ENCODE assay signal across 25 cellular contexts in genomic region chr21:26164311-26164710, GRCh38. TPM values are rescaled to one million over a fixed set of nuclear protein-coding genes. Genes with fewer than 3 reads are reported as not detected.
DNase-seq lines count a peak whose midpoint lies in the region; ATAC-seq, FAIRE-seq and TF ChIP-seq lines count a peak whose summit lies in the region.
"Had no signal": no experiment of that assay in that cellular context is flagged by ENCODE, and none has a peak within 500 bp of the region (broad histone marks: within the 10 kb centered on the region; RNA-seq: fewer than 3 reads in every experiment).

No MANE protein-coding gene starts in this region.

- 7% methylated on average over 2 of the region's 2 CpGs for WGBS in A549 (ENCODE audit: missing lambda C conversion rate)

- peak overlapping the region in 1 of 2 experiments; percentile 47; a peak in 3 of 6 replicates for H3K27ac ChIP-seq in A549
- H3K27ac ChIP-seq in VCaP: peak overlapping the region; percentile 98
- H3K27ac ChIP-seq: BLaER1, PC-9 had no signal

- no peak for TF ChIP-seq EP300 in A549 (IDR thresholded peaks at IDR 0.05)

- TF ChIP-seq CTCF in A549 (IDR thresholded peaks at IDR 0.05) (no peak), VCaP (conservative IDR thresholded peaks at IDR 0.05) (no peak), nephron (IDR thresholded peaks at IDR 0.05; ENCODE audit: unreplicated experiment in 3 of 3) (no peak), omental fat pad (IDR thresholded peaks at IDR 0.05) (no peak)

- peaks cover 14% of the 10 kb centered on the region for H3K36me3 Mint-ChIP-seq in nephron (ENCODE audit: low read depth)

- no peaks in the 10 kb centered on the region for H3K9me3 Mint-ChIP-seq in nephron
- H3K9me3 Mint-ChIP-seq: CD4-positive, alpha-beta T cell had no signal

- peak overlapping the region; percentile 65 for H3K4me2 ChIP-seq in A549
- H3K4me2 ChIP-seq: BLaER1, PC-9 had no signal

- no peak for DNase-seq in A549 (ENCODE audit: low read depth in 1 of 2, low spot score in 1 of 2)
- DNase-seq in activated T-cell treated with anti-CD3 and anti-CD28 coated beads, Interleukin-2, amount 50 U/mL, for 48 hours: no peak
- no peak for DNase-seq in epidermal melanocyte (ENCODE audit: insufficient read length, low spot score)
- no peak for DNase-seq in omental fat pad (ENCODE audit: low spot score)
- DNase-seq: 8988T; CD4-positive, alpha-beta T cell; EL; GDM1; H7; IMR-90; KG1; MG63; NCI-H2029; NCI-H446 treated with DMSO at 0.1 percent for 48 hours; NCI-H526; NCI-H82; PC-9; Right ventricle myocardium superior; RPMI8226 had no signal

- POLR2A ChIA-PET in A549 (lab: Yijun Ruan, JAX): no interaction called here

- no peak for ATAC-seq in A549
- ATAC-seq in omental fat pad (ENCODE audit: low FRiP score): no peak
- ATAC-seq in HG02759 (IDR thresholded peaks at IDR 0.05; ENCODE audit: unreplicated experiment): no peak

- peak overlapping the region in 2 of 3 experiments; percentile 8 to 17 for H3K4me3 Mint-ChIP-seq in nephron
- H3K4me3 Mint-ChIP-seq: CD4-positive, alpha-beta T cell had no signal

- peak overlapping the region; percentile 78 to 88 (median 79) for H3K27ac Mint-ChIP-seq in nephron
- H3K27ac Mint-ChIP-seq: CD4-positive, alpha-beta T cell had no signal

- TF ChIP-seq RAD21 in A549 (conservative IDR thresholded peaks at IDR 0.05 in 1 of 2, IDR thresholded peaks at IDR 0.05 in 1 of 2): no peak

- H3K27me3 Mint-ChIP-seq in nephron (ENCODE audit: low read depth): no peaks in the 10 kb centered on the region
- H3K27me3 Mint-ChIP-seq: CD4-positive, alpha-beta T cell had no signal

- peaks cover 70% of the 10 kb centered on the region for H3K4me1 ChIP-seq in A549

- no peaks in the 10 kb centered on the region for H3K9me3 ChIP-seq in A549
- H3K9me3 ChIP-seq: BLaER1, MG63 had no signal

- peaks cover 48% of the 10 kb centered on the region for H3K4me1 Mint-ChIP-seq in nephron

- CTCF ChIA-PET in A549 (lab: Yijun Ruan, JAX): interaction anchor here (0.7 to 1.2 kb wide), 2 partner anchors 15 to 201 kb away, joined by 3 read pairs; no protein-coding TSS in a partner anchor

- H3K4me3 ChIP-seq in A549: no peak overlapping the region
- H3K4me3 ChIP-seq: BLaER1, MG63, PC-9 had no signal

- no peak for FAIRE-seq in A549 (lab: Jason Lieb, UNC)
- peak; percentile 45 for FAIRE-seq in islet of Langerhans (lab: Jason Lieb, UNC)
- FAIRE-seq: GM12891 had no signal

- no peak for TF ChIP-seq POLR2A in A549 (IDR thresholded peaks at IDR 0.05; ENCODE audit: low read length)

TF ChIP-seq in A549, 52 proteins besides CTCF, POLR2A, EP300 and RAD21:
- TF ChIP-seq CEBPB (IDR thresholded peaks at IDR 0.05): no peak
- TF ChIP-seq KDM5A (IDR thresholded peaks at IDR 0.05): no peak
- TF ChIP-seq CHD4 (IDR thresholded peaks at IDR 0.05; ENCODE audit: borderline replicate concordance): no peak
- no peak for TF ChIP-seq HES2 (IDR thresholded peaks at IDR 0.05)
- TF ChIP-seq ATOH8 (CRISPR knock-in tag; IDR thresholded peaks at IDR 0.05; ENCODE audit: low read depth): no peak
- no peak for TF ChIP-seq GATA3 (IDR thresholded peaks at IDR 0.05; ENCODE audit: borderline replicate concordance)
- no peak for TF ChIP-seq BHLHE40 (IDR thresholded peaks at IDR 0.05; ENCODE audit: low read depth, low read length)
- TF ChIP-seq ZSCAN20 (CRISPR knock-in tag; IDR thresholded peaks at IDR 0.05): no peak
- no peak for TF ChIP-seq RARB (CRISPR knock-in tag; IDR thresholded peaks at IDR 0.05)
- TF ChIP-seq CHD2 (IDR thresholded peaks at IDR 0.05; ENCODE audit: low read length, partially characterized antibody): no peak
- no peak for TF ChIP-seq ESRRA (IDR thresholded peaks at IDR 0.05; ENCODE audit: borderline replicate concordance, low read length)

RNA-seq across cellular contexts. Expression of gene APP, which starts 6.3 kb away (rescaled TPM):
- 526 and 565 TPM in 2 replicates for polyA plus RNA-seq in A549 (2011; rRNA removed)
- 222 and 228 TPM in 2 replicates for polyA plus RNA-seq in A549 (2012; cell fraction: cytosol; rRNA removed)
- 309 and 351 TPM in 2 replicates for polyA plus RNA-seq in A549 (2012; cell fraction: nucleus; rRNA removed)
- 310 to 587 TPM (median 540 TPM) in 3 replicates for polyA plus RNA-seq in A549 (2017; fragmentation: RNase III; extraction: RNeasy Plus Mini Kit Qiagen cat#74134 plus additional on column Dnase treatment)
- 398 and 486 TPM in 2 replicates for polyA minus RNA-seq in A549 (2011; rRNA and poly(A)+ RNA removed)
- 100 to 1,000 TPM; 197 to 380 (median 296) TPM for total RNA-seq in omental fat pad
